Comparison of ENCODE assay signal across 8 cellular contexts in genomic region chr18:46917108-46917807, GRCh38. TPM values are rescaled to one million over a fixed set of nuclear protein-coding genes. Genes with fewer than 3 reads are reported as not detected.
A peak's percentile ranks its signal among the peaks of the same experiment; 100 is the strongest.
DNase-seq lines count a peak whose midpoint lies in the region; ATAC-seq and TF ChIP-seq lines count a peak whose summit lies in the region.

Gene KATNAL2, plus strand, starts transcription at chr18:46917602. Its CDS starts 29,271 bp downstream, at chr18:46946873.
Gene PIAS2, minus strand, starts transcription at chr18:46917507. Its CDS starts 162 bp downstream, at chr18:46917345.

- no peaks in the 10 kb centered on the region for H3K9me3 ChIP-seq in AG04450 (ENCODE audit: control insufficient read depth, insufficient read depth, low read length)

- H3K4me1 Mint-ChIP-seq in chondrocyte (ENCODE audit: low read depth): peaks cover 29% of the 10 kb centered on the region

- CTCF ChIA-PET in AG04450 (lab: Charles Lee): interaction anchor here (1.6 kb wide), 1 partner anchor 744 kb away, joined by 5 read pairs; a partner anchor contains a TSS

- no peaks in the 10 kb centered on the region for H3K9me3 Mint-ChIP-seq in chondrocyte (ENCODE audit: low read depth)

- TF ChIP-seq CTCF in AG04450 (IDR thresholded peaks at IDR 0.05; ENCODE audit: low read depth, low read length) (no peak), chondrocyte (IDR thresholded peaks at IDR 0.05) (peak; percentile 7)

- peak; percentile 80 for ATAC-seq in GM18861 (IDR thresholded peaks at IDR 0.05; ENCODE audit: unreplicated experiment)
- ATAC-seq in HG03066 (IDR thresholded peaks at IDR 0.05; ENCODE audit: low read depth, unreplicated experiment): peak; percentile 74

- H3K27me3 ChIP-seq in AG04450 (ENCODE audit: control insufficient read depth, insufficient read depth, low read length): no peaks in the 10 kb centered on the region

- H3K4me3 Mint-ChIP-seq in chondrocyte (ENCODE audit: unreplicated experiment): peak within 1 kb of the TSS; percentile 83

- no peak for DNase-seq in AG04450 (ENCODE audit: low read depth, low spot score)
- DNase-seq in NCI-H2196 (lab: John Stamatoyannopoulos, UW; ENCODE audit: unreplicated experiment): peak; percentile 83
- DNase-seq in activated CD4-positive, alpha-beta T cell treated with anti-CD3 and anti-CD28 coated beads for 1 hour: peak; percentile 64
- peak; percentile 86 for DNase-seq in chondrocyte (ENCODE audit: low spot score)
- peak; percentile 80 for DNase-seq in kidney tubule cell (ENCODE audit: low spot score)
- peak; percentile 41 to 54 for DNase-seq in stimulated activated CD4-positive, alpha-beta T cell treated with anti-CD3 and anti-CD28 coated beads, Interleukin-1b, Interleukin-23, amount 100 ng/mL, for 1 hour (ENCODE audit: low read depth in 2 of 2)

- no peaks in the 10 kb centered on the region for H3K27me3 Mint-ChIP-seq in chondrocyte (ENCODE audit: low read depth)

- no peaks in the 10 kb centered on the region for H3K36me3 Mint-ChIP-seq in chondrocyte (ENCODE audit: low read depth)

- POLR2A ChIA-PET in AG04450 (lab: Yijun Ruan, JAX): interaction anchor here (0.6 to 1.6 kb wide), 2 partner anchors 23 to 234 kb away, joined by 3 to 12 read pairs; partner anchors contain the start of gene HDHD2

- peak within 1 kb of the TSS; percentile 85 for H3K27ac Mint-ChIP-seq in chondrocyte (ENCODE audit: unreplicated experiment)

- peak within 1 kb of the TSS; percentile 83 for H3K4me3 ChIP-seq in AG04450 (ENCODE audit: low read depth, low read length)

- H3K27ac ChIP-seq in AG04450 (ENCODE audit: low read depth, low read length): peak within 1 kb of the TSS; percentile 47

RNA-seq across cellular contexts. Expression of gene KATNAL2, which starts in this region (rescaled TPM):
- 1.9 and 2.9 TPM in 2 replicates for polyA plus RNA-seq in AG04450 (2011; rRNA removed)
- 2.3 and 3.8 TPM in 2 replicates for polyA minus RNA-seq in AG04450 (2011; rRNA and poly(A)+ RNA removed)
- total RNA-seq in chondrocyte: 5.8 to 9.3 TPM (median 7.4 TPM) in 3 replicates

RNA-seq across cellular contexts. Expression of gene PIAS2, which starts in this region (rescaled TPM):
- polyA plus RNA-seq in AG04450 (2011; rRNA removed): 10.0 and 10.1 TPM in 2 replicates
- 15.5 and 18.9 TPM in 2 replicates for polyA minus RNA-seq in AG04450 (2011; rRNA and poly(A)+ RNA removed)
- total RNA-seq in chondrocyte: 35.9 to 43.6 TPM (median 36.2 TPM) in 3 replicates
